ENCODE assay signal across 1 cellular context in genomic region chr10:69803809-69804208, GRCh38.
TF ChIP-seq lines count a peak whose summit lies in the region.

No MANE protein-coding gene starts in this region.

TF ChIP-seq in GM23338, 12 proteins besides CTCF, POLR2A, EP300 and RAD21 (continued from another document):
- TF ChIP-seq ZNF462 (CRISPR knock-in tag; IDR thresholded peaks at IDR 0.05) = no peak
- no peak for TF ChIP-seq EZH2phosphoT487 (IDR thresholded peaks at IDR 0.05; ENCODE audit: unreplicated experiment)
- no peak for TF ChIP-seq NANOG (IDR thresholded peaks at IDR 0.05; ENCODE audit: borderline replicate concordance)
- TF ChIP-seq ZNF114 (CRISPR knock-in tag; IDR thresholded peaks at IDR 0.05) = no peak
- TF ChIP-seq, protein P1, sequence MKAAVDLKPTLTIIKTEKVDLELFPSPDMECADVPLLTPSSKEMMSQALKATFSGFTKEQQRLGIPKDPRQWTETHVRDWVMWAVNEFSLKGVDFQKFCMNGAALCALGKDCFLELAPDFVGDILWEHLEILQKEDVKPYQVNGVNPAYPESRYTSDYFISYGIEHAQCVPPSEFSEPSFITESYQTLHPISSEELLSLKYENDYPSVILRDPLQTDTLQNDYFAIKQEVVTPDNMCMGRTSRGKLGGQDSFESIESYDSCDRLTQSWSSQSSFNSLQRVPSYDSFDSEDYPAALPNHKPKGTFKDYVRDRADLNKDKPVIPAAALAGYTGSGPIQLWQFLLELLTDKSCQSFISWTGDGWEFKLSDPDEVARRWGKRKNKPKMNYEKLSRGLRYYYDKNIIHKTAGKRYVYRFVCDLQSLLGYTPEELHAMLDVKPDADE (IDR thresholded peaks at IDR 0.05) = no peak
- TF ChIP-seq CREB1 (CRISPR knock-in tag; IDR thresholded peaks at IDR 0.05; ENCODE audit: low read depth) = no peak
TF ChIP-seq in GM23338: peak in this region for 0.
